21 cellular contexts compared by ENCODE assay signal in genomic region chr7:45086348-45087065, GRCh38. TPM values are rescaled to one million over a fixed set of nuclear protein-coding genes. Genes with fewer than 3 reads are reported as not detected.
DNase-seq lines count a peak whose midpoint lies in the region; TF ChIP-seq lines count a peak whose summit lies in the region.
"Had no signal": no experiment of that assay in that cellular context is flagged by ENCODE, and none has a peak within 500 bp of the region (broad histone marks: within the 10 kb centered on the region; RNA-seq: fewer than 3 reads in every experiment).

No MANE protein-coding gene starts in this region.

- H3K27ac ChIP-seq in RWPE1 (peak overlapping the region; percentile 35), osteoblast (ENCODE audit: low read depth, low read length) (no peak overlapping the region)
- H3K27ac ChIP-seq: coronary artery, neutrophil, right atrium auricular region, transverse colon had no signal

- CTCF ChIA-PET in RWPE1 (lab: Yijun Ruan, JAX): no interaction called here

- no peak overlapping the region for H3K27ac Mint-ChIP-seq in glutamatergic neuron (ENCODE audit: unreplicated experiment)
- H3K27ac Mint-ChIP-seq: activated CD4-positive, alpha-beta T cell treated with anti-CD3 and anti-CD28 coated beads, Interleukin-2, amount 10 ng/mL, durations not matched to agents 24 days and 14 days; GM23338 had no signal

- H2AFZ ChIP-seq in osteoblast (ENCODE audit: low read length): no peak overlapping the region
- H2AFZ ChIP-seq: GM23338 had no signal

- peaks cover 9% of the 10 kb centered on the region for H3K27me3 ChIP-seq in osteoblast (ENCODE audit: insufficient read depth, low read length)
- H3K27me3 ChIP-seq: right atrium auricular region had no signal

- H3K9me3 ChIP-seq in osteoblast (ENCODE audit: low read depth, low read length): no peaks in the 10 kb centered on the region
- H3K9me3 ChIP-seq: Caco-2, neutrophil, right atrium auricular region, transverse colon had no signal

- no peaks in the 10 kb centered on the region for H4K20me1 ChIP-seq in osteoblast (ENCODE audit: insufficient read depth, low read length)

- no peak for TF ChIP-seq CTCF in RWPE1 (conservative IDR thresholded peaks at IDR 0.05; ENCODE audit: low read depth)
- no peak for TF ChIP-seq CTCF in glutamatergic neuron (IDR thresholded peaks at IDR 0.05; ENCODE audit: partially characterized antibody, unreplicated experiment)
- no peak for TF ChIP-seq CTCF in osteoblast (IDR thresholded peaks at IDR 0.05; ENCODE audit: extremely low read depth, low read depth, low read length)

- peaks cover 6% of the 10 kb centered on the region for H3K9me3 Mint-ChIP-seq in glutamatergic neuron (ENCODE audit: unreplicated experiment)
- H3K9me3 Mint-ChIP-seq: activated CD4-positive, alpha-beta T cell treated with anti-CD3 and anti-CD28 coated beads, Interleukin-2, amount 10 ng/mL, durations not matched to agents 24 days and 14 days; GM23338 had no signal

- DNase-seq in DMS79 treated with DMSO at 0.1 percent for 48 hours (lab: John Stamatoyannopoulos, UW) (peak; percentile 41), RWPE1 (ENCODE audit: low spot score) (no peak), glutamatergic neuron (no peak), osteoblast (ENCODE audit: insufficient read length, low spot score, missing footprints) (peak; percentile 63), NCI-H748 treated with DMSO at 0.1 percent for 48 hours (lab: John Stamatoyannopoulos, UW) (no peak)
- DNase-seq in stimulated activated naive CD4-positive, alpha-beta T cell treated with Interleukin-2 at 50 U/mL for 16 hours (lab: John Stamatoyannopoulos, UW): no peak
- no peak for DNase-seq in stimulated activated naive CD4-positive, alpha-beta T cell (lab: John Stamatoyannopoulos, UW)
- DNase-seq in activated T-cell treated with anti-CD3 and anti-CD28 coated beads, Interleukin-2, amount 50 U/mL, for 48 hours: no peak
- DNase-seq: activated CD4-positive, alpha-beta T cell treated with anti-CD3 and anti-CD28 coated beads, Interleukin-2, amount 10 ng/mL, durations not matched to agents 24 days and 14 days; activated gamma-delta T cell treated with Interleukin-2 at 50 U/mL for 16 hours; Caco-2; left cardiac atrium; NCI-H2081; NCI-H524 treated with DMSO at 0.1 percent for 48 hours; stimulated activated CD4-positive, alpha-beta T cell treated with anti-CD3 and anti-CD28 coated beads, Interleukin-15, amount 100 ng/mL, for 24 hours; T-helper 1 cell; transverse colon had no signal

- H3K4me3 Mint-ChIP-seq in glutamatergic neuron (ENCODE audit: unreplicated experiment): peak overlapping the region; percentile 88
- H3K4me3 Mint-ChIP-seq: activated CD4-positive, alpha-beta T cell treated with anti-CD3 and anti-CD28 coated beads, Interleukin-2, amount 10 ng/mL, durations not matched to agents 24 days and 14 days; GM23338 had no signal

- no peaks in the 10 kb centered on the region for H3K36me3 ChIP-seq in osteoblast (ENCODE audit: insufficient read depth, low read length)
- H3K36me3 ChIP-seq: neutrophil, right atrium auricular region, transverse colon had no signal

- H3K4me3 ChIP-seq in osteoblast (ENCODE audit: insufficient read depth, low read length): no peak overlapping the region
- H3K4me3 ChIP-seq: coronary artery, GM23338, right atrium auricular region, transverse colon had no signal

- H3K4me1 ChIP-seq in osteoblast (ENCODE audit: insufficient read depth, low read length): peaks cover 3% of the 10 kb centered on the region
- H3K4me1 ChIP-seq: Caco-2 had no signal

- peaks cover 7% of the 10 kb centered on the region for H3K27me3 Mint-ChIP-seq in glutamatergic neuron (ENCODE audit: unreplicated experiment)

- POLR2A ChIA-PET in RWPE1 (lab: Yijun Ruan, JAX; ENCODE audit: low non-redundant PET): interaction anchor here (0.5 kb wide), 1 partner anchor 88 kb away, joined by 6 read pairs; no protein-coding TSS in a partner anchor

- no peak overlapping the region for H3K4me2 ChIP-seq in osteoblast (ENCODE audit: insufficient read depth, low read length)
- H3K4me2 ChIP-seq: GM23338 had no signal

- peaks cover 9% of the 10 kb centered on the region for H3K4me1 Mint-ChIP-seq in glutamatergic neuron (ENCODE audit: low read depth, unreplicated experiment)
- H3K4me1 Mint-ChIP-seq: GM23338 had no signal

- H3K79me2 ChIP-seq in osteoblast (ENCODE audit: insufficient read depth, low read length): no peaks in the 10 kb centered on the region

- no peaks in the 10 kb centered on the region for H3K36me3 Mint-ChIP-seq in glutamatergic neuron (ENCODE audit: unreplicated experiment)

RNA-seq across cellular contexts. Expression of gene NACAD, which starts 2.3 kb away (rescaled TPM):
- total RNA-seq in glutamatergic neuron (ENCODE audit: unreplicated experiment) (125 TPM), osteoblast (0.59 and 0.72 TPM in 2 replicates)

RNA-seq across cellular contexts. Expression of gene TBRG4, which starts 25.0 kb away (rescaled TPM):
- 90.1 TPM for total RNA-seq in glutamatergic neuron (ENCODE audit: unreplicated experiment)
- 41.5 and 43.1 TPM in 2 replicates for total RNA-seq in osteoblast

Comparison
In these comparisons a context has a peak if more than half of its experiments do, and no peak if none do; other contexts are left out.
1. DNase-seq: peak in DMS79 treated with DMSO at 0.1 percent for 48 hours (single experiment) and osteoblast (single experiment); none in RWPE1 (single experiment), glutamatergic neuron (single experiment), stimulated activated naive CD4-positive, alpha-beta T cell treated with Interleukin-2 at 50 U/mL for 16 hours (single experiment), NCI-H748 treated with DMSO at 0.1 percent for 48 hours (single experiment), stimulated activated naive CD4-positive, alpha-beta T cell (0 of 6) and activated T-cell treated with anti-CD3 and anti-CD28 coated beads, Interleukin-2, amount 50 U/mL, for 48 hours (0 of 2).
2. RNA of gene NACAD, which starts 2.3 kb away (total RNA-seq): 125 TPM in glutamatergic neuron (single experiment); 0.59 to 0.72 TPM in osteoblast; every median in the first group is over 10 times any median in the second.